Comparison of ENCODE assay signal across 8 cellular contexts in the genomic region with DNA sequence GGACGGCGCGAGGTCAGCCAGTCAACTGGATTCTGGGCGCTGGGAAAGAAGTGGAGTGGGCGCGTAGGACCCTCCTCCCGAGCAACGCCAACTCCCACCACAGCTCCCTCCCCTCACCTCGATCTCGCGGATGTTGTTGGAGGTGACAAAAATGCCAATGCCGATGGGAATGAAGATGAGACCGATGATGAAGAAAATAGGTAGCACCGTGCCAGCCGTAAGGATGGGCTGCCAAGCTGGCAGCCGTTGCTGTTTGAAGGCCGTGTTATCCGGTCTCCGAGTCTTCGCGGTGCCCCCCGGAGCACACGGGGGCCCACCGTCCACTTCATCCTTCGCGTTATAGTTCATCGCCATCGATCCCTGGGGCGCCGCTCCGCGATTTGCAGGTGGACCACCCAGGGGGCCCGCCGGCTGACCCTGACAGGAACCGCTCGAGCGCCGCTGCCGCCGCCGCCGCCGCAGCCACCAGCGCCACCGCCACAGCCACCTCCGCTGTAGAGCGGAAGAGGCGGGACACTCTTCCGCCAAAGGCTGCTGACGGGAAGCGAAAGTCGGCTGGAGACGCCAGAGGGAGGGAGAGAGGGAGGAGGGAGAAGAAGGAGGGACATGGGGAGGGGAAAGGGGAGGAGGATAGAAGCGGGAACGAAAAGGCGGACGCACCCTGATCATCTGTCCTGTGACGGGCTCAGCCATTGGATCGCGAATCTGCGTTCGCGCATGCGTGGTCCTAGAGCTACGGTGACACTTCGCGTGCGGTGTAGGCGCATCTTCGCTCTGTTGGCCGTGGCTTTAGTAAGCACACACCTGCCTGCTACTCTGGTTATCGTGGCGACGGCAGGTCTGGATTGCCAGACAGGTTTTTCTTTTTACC. TPM values are rescaled to one million over a fixed set of nuclear protein-coding genes. Genes with fewer than 3 reads are reported as not detected.
A peak's percentile ranks its signal among the peaks of the same experiment; 100 is the strongest.
DNase-seq lines count a peak whose midpoint lies in the region; ATAC-seq and TF ChIP-seq lines count a peak whose summit lies in the region.

A gene (minus strand): TSS at position 508 of the 871 bp plus-strand sequence. CDS start 154 bp downstream, at position 354.

- H3K27ac ChIP-seq in cingulate gyrus (ENCODE audit: low read depth, low read length): peak within 1 kb of the TSS; percentile 80

- POLR2A ChIA-PET in BJ (lab: Charles Lee): interaction anchor here (0.6 kb wide), 1 partner anchor 16 kb away, joined by 3 read pairs; no protein-coding TSS in a partner anchor
- POLR2A ChIA-PET in activated CD4-positive, alpha-beta T cell treated with anti-CD3 and anti-CD28 coated beads for 36 hours (lab: Charles Lee): interaction anchor here (0.6 to 2.3 kb wide), 5 partner anchors 16 to 1833 kb away, joined by 3 to 7 read pairs (median 3); a partner anchor contains a TSS

- DNase-seq in BJ (ENCODE audit: low read depth) (peak; percentile 96), GM19240 (ENCODE audit: insufficient read length, low spot score) (peak; percentile 74), NCI-H524 (lab: John Stamatoyannopoulos, UW) (peak; percentile 99), kidney epithelial cell (ENCODE audit: low read depth) (peak; percentile 95)
- peak; percentile 98 for DNase-seq in activated CD4-positive, alpha-beta T cell treated with anti-CD3 and anti-CD28 coated beads for 36 hours
- DNase-seq in stimulated activated CD4-positive, alpha-beta T cell treated with anti-CD3 and anti-CD28 coated beads, Interleukin-15, amount 100 ng/mL, for 48 hours (ENCODE audit: low read depth in 2 of 2): peak; percentile 90 to 95

- no peak within 1 kb of the TSS for H3K27ac Mint-ChIP-seq in activated CD4-positive, alpha-beta T cell treated with anti-CD3 and anti-CD28 coated beads for 36 hours

- H3K36me3 Mint-ChIP-seq in activated CD4-positive, alpha-beta T cell treated with anti-CD3 and anti-CD28 coated beads for 36 hours (ENCODE audit: low read depth): peaks cover 4% of the 10 kb centered on the region

- H3K27me3 ChIP-seq in BJ (ENCODE audit: control insufficient read depth, insufficient read depth, low read length) (no peaks in the 10 kb centered on the region), kidney epithelial cell (ENCODE audit: control insufficient read depth, insufficient read depth, low read length) (no peaks in the 10 kb centered on the region)

- peak; percentile 83 for ATAC-seq in HG03457 (IDR thresholded peaks at IDR 0.05; ENCODE audit: unreplicated experiment)
- ATAC-seq in activated CD4-positive, alpha-beta T cell treated with anti-CD3 and anti-CD28 coated beads for 36 hours: peak; percentile 97

- H3K4me3 Mint-ChIP-seq in activated CD4-positive, alpha-beta T cell treated with anti-CD3 and anti-CD28 coated beads for 36 hours: no peak within 1 kb of the TSS

- peak within 1 kb of the TSS; percentile 98 for H3K4me3 ChIP-seq in BJ (ENCODE audit: low read depth, low read length)
- H3K4me3 ChIP-seq in kidney epithelial cell (ENCODE audit: low read depth, low read length): peak within 1 kb of the TSS; percentile 95

- TF ChIP-seq CTCF in BJ (IDR thresholded peaks at IDR 0.05; ENCODE audit: insufficient read depth, low read depth, low read length) (peak; percentile 4; the same call in 1 of the 2 replicates), kidney epithelial cell (IDR thresholded peaks at IDR 0.05; ENCODE audit: insufficient read depth, low read length, poor library complexity, severe bottlenecking) (no peak)

- CTCF ChIA-PET in BJ (lab: Yijun Ruan, JAX): interaction anchor here (0.6 to 1.9 kb wide), 6 partner anchors 10 to 257 kb away, joined by 3 to 5 read pairs (median 4); no protein-coding TSS in a partner anchor
- CTCF ChIA-PET in activated CD4-positive, alpha-beta T cell treated with anti-CD3 and anti-CD28 coated beads for 36 hours (lab: Charles Lee): interaction anchor here (0.7 to 2.3 kb wide), 7 partner anchors 11 to 319 kb away, joined by 3 to 18 read pairs (median 4); no protein-coding TSS in a partner anchor

- H3K27me3 Mint-ChIP-seq in activated CD4-positive, alpha-beta T cell treated with anti-CD3 and anti-CD28 coated beads for 36 hours: no peaks in the 10 kb centered on the region

- H3K36me3 ChIP-seq in BJ (ENCODE audit: control insufficient read depth, insufficient read depth, low read length) (no peaks in the 10 kb centered on the region), kidney epithelial cell (ENCODE audit: control insufficient read depth, insufficient read depth, low read length) (no peaks in the 10 kb centered on the region)

- intact Hi-C loops in activated CD4-positive, alpha-beta T cell treated with anti-CD3 and anti-CD28 coated beads for 36 hours (cut with DNase I, micrococcal nuclease): loop anchor here (1.0 to 10.0 kb wide), 9 partner anchors 18 to 1763 kb away; a partner anchor contains a TSS

- H3K9me3 Mint-ChIP-seq in activated CD4-positive, alpha-beta T cell treated with anti-CD3 and anti-CD28 coated beads for 36 hours (ENCODE audit: low read depth): no peaks in the 10 kb centered on the region

- peaks cover 51% of the 10 kb centered on the region for H3K4me1 Mint-ChIP-seq in activated CD4-positive, alpha-beta T cell treated with anti-CD3 and anti-CD28 coated beads for 36 hours

RNA-seq across cellular contexts. Expression of the gene that starts here (rescaled TPM):
- 11.4 and 38.1 TPM in 2 replicates for polyA plus RNA-seq in BJ (2011; rRNA removed)
- 15.0 and 19.6 TPM in 2 replicates for polyA minus RNA-seq in BJ (2011; rRNA and poly(A)+ RNA removed)
- 10 to 100 TPM; 23.4 to 44.3 TPM for total RNA-seq in activated CD4-positive, alpha-beta T cell treated with anti-CD3 and anti-CD28 coated beads for 36 hours
- total RNA-seq in kidney epithelial cell: 88.9 TPM in 2 replicates

Comparison
In these comparisons a context has a peak if more than half of its experiments do, and no peak if none do; other contexts are left out.
1. Peak in every context shown above with its lines: DNase-seq, ATAC-seq, H3K4me3 ChIP-seq and H3K27ac ChIP-seq.